ENCODE assay signal across 22 cellular contexts in genomic region chr11:68138256-68138655, GRCh38. TPM values are rescaled to one million over a fixed set of nuclear protein-coding genes. Genes with fewer than 3 reads are reported as not detected.
DNase-seq lines count a peak whose midpoint lies in the region; ATAC-seq and TF ChIP-seq lines count a peak whose summit lies in the region.
"Had no signal": no experiment of that assay in that cellular context is flagged by ENCODE, and none has a peak within 500 bp of the region (broad histone marks: within the 10 kb centered on the region; RNA-seq: fewer than 3 reads in every experiment).

No MANE protein-coding gene starts in this region.

- H3K4me1 Mint-ChIP-seq in mesothelial cell of epicardium: peaks cover 9% of the 10 kb centered on the region
- peaks cover 13% of the 10 kb centered on the region for H3K4me1 Mint-ChIP-seq in activated naive CD4-positive, alpha-beta T cell treated with anti-CD3 and anti-CD28 coated beads for 36 hours (ENCODE audit: low read depth)

- H3K9me3 Mint-ChIP-seq in mesothelial cell of epicardium: peaks cover 8% of the 10 kb centered on the region
- H3K9me3 Mint-ChIP-seq in activated naive CD4-positive, alpha-beta T cell treated with anti-CD3 and anti-CD28 coated beads for 36 hours: peaks cover 3% of the 10 kb centered on the region

- CTCF ChIA-PET in activated naive CD4-positive, alpha-beta T cell treated with anti-CD3 and anti-CD28 coated beads for 36 hours (lab: Charles Lee): interaction anchor here (0.6 to 0.9 kb wide), 3 partner anchors 12 to 229 kb away, joined by 3 read pairs; no protein-coding TSS in a partner anchor

- H3K27ac ChIP-seq in VCaP: peak overlapping the region; percentile 100
- H3K27ac ChIP-seq: BLaER1, coronary artery, tibial nerve had no signal

- no peak for ATAC-seq in GM21390 (IDR thresholded peaks at IDR 0.05; ENCODE audit: unreplicated experiment)
- ATAC-seq: left ventricle myocardium superior had no signal

- H3K4me3 Mint-ChIP-seq in mesothelial cell of epicardium: no peak overlapping the region
- no peak overlapping the region for H3K4me3 Mint-ChIP-seq in activated naive CD4-positive, alpha-beta T cell treated with anti-CD3 and anti-CD28 coated beads for 36 hours
- H3K4me3 Mint-ChIP-seq: activated naive CD8-positive, alpha-beta T cell treated with anti-CD3 and anti-CD28 coated beads, Interleukin-2, amount 10 ng/mL, durations not matched to agents 7 days and 5 days had no signal

- peaks cover 6% of the 10 kb centered on the region for H3K36me3 Mint-ChIP-seq in mesothelial cell of epicardium
- peaks cover 2% of the 10 kb centered on the region for H3K36me3 Mint-ChIP-seq in activated naive CD4-positive, alpha-beta T cell treated with anti-CD3 and anti-CD28 coated beads for 36 hours (ENCODE audit: low read depth)
- H3K36me3 Mint-ChIP-seq: naive B cell had no signal

- intact Hi-C loops in activated naive CD4-positive, alpha-beta T cell treated with anti-CD3 and anti-CD28 coated beads for 36 hours (cut with micrococcal nuclease): no loop called here

- DNase-seq in EH (ENCODE audit: low read depth) (peak; percentile 27), mesothelial cell of epicardium (ENCODE audit: low spot score in 2 of 2, unreplicated experiment in 2 of 2) (no peak), superior temporal gyrus (ENCODE audit: extremely low spot score) (peak; percentile 29), kidney tubule cell (ENCODE audit: low spot score) (no peak)
- DNase-seq in activated naive CD4-positive, alpha-beta T cell treated with anti-CD3 and anti-CD28 coated beads for 36 hours: no peak
- DNase-seq: activated CD4-positive, alpha-beta T cell treated with anti-CD3 and anti-CD28 coated beads, Interleukin-2, amount 50 U/mL, for 1 hour; activated naive CD8-positive, alpha-beta T cell treated with anti-CD3 and anti-CD28 coated beads, Interleukin-2, amount 10 ng/mL, durations not matched to agents 7 days and 5 days; Calu3; left ventricle myocardium superior; MM.1S; naive B cell; NCI-H1436 treated with DMSO at 0.1 percent for 48 hours; SHP77 treated with DMSO at 0.1 percent for 48 hours; stimulated activated CD4-positive, alpha-beta T cell treated with anti-CD3 and anti-CD28 coated beads, Interleukin-2, amount 100 ng/mL, for 24 hours; stimulated activated naive CD4-positive, alpha-beta T cell; T-helper 1 cell had no signal

- peak overlapping the region; percentile 58 for H3K27ac Mint-ChIP-seq in mesothelial cell of epicardium
- H3K27ac Mint-ChIP-seq in activated naive CD4-positive, alpha-beta T cell treated with anti-CD3 and anti-CD28 coated beads for 36 hours: no peak overlapping the region
- H3K27ac Mint-ChIP-seq: activated naive CD8-positive, alpha-beta T cell treated with anti-CD3 and anti-CD28 coated beads, Interleukin-2, amount 10 ng/mL, durations not matched to agents 7 days and 5 days; activated T-helper 2 cell treated with anti-CD3 and anti-CD28 coated beads, Interferon-gamma antibody, Interleukin-2, Interleukin-4, amounts not matched to agents 10 μg/mL and 5 μg/mL and 100 μg/mL, durations not matched to agents 14 hours and 24 hours and 36 hours; naive B cell had no signal

- H3K27me3 Mint-ChIP-seq in mesothelial cell of epicardium (ENCODE audit: low read depth): no peaks in the 10 kb centered on the region
- H3K27me3 Mint-ChIP-seq in activated naive CD4-positive, alpha-beta T cell treated with anti-CD3 and anti-CD28 coated beads for 36 hours (ENCODE audit: low read depth): no peaks in the 10 kb centered on the region

- TF ChIP-seq CTCF in VCaP (conservative IDR thresholded peaks at IDR 0.05) (no peak), mesothelial cell of epicardium (IDR thresholded peaks at IDR 0.05; ENCODE audit: unreplicated experiment) (no peak)

RNA-seq across cellular contexts. Expression of gene CHKA, which starts 17.1 kb away (rescaled TPM):
- total RNA-seq in mesothelial cell of epicardium: 71.8 to 74.4 TPM (median 72.8 TPM) in 3 replicates
- total RNA-seq in activated naive CD4-positive, alpha-beta T cell treated with anti-CD3 and anti-CD28 coated beads for 36 hours: 1 to 10 TPM; 6.8 to 7.1 TPM

Comparison
In these comparisons a context has a peak if more than half of its experiments do, and no peak if none do; other contexts are left out.
1. DNase-seq: peak in EH (single experiment) and superior temporal gyrus (single experiment); none in mesothelial cell of epicardium (0 of 2), kidney tubule cell (single experiment) and activated naive CD4-positive, alpha-beta T cell treated with anti-CD3 and anti-CD28 coated beads for 36 hours (single experiment).